Comparison of ENCODE assay signal across 16 cellular contexts in genomic region chr20:62323980-62324906, GRCh38. TPM values are rescaled to one million over a fixed set of nuclear protein-coding genes. Genes with fewer than 3 reads are reported as not detected.
DNase-seq lines count a peak whose midpoint lies in the region; ATAC-seq, FAIRE-seq and TF ChIP-seq lines count a peak whose summit lies in the region.
"Had no signal": no experiment of that assay in that cellular context is flagged by ENCODE, and none has a peak within 500 bp of the region (broad histone marks: within the 10 kb centered on the region; RNA-seq: fewer than 3 reads in every experiment).

No MANE protein-coding gene starts in this region.

- H3K36me3 ChIP-seq in HepG2 (replicated peaks in 1 of 2; ENCODE audit: control insufficient read depth in 1 of 2, insufficient read depth in 2 of 2, low read length in 2 of 2) = peaks cover 54 to 85% of the 10 kb centered on the region in 2 experiments
- peaks cover 59 to 94% (median 81%) of the 10 kb centered on the region in 4 donors for H3K36me3 ChIP-seq in sigmoid colon

- no peak for TF ChIP-seq CTCF in RWPE1 (conservative IDR thresholded peaks at IDR 0.05; ENCODE audit: low read depth)
- TF ChIP-seq CTCF in HepG2 (CRISPR knock-in tag; IDR thresholded peaks at IDR 0.05) = no peak
- TF ChIP-seq CTCF in sigmoid colon (IDR thresholded peaks at IDR 0.05) = no peak

- no peak for TF ChIP-seq POLR2A in HepG2 (IDR thresholded peaks at IDR 0.05; ENCODE audit: insufficient read depth in 1 of 2, low read depth in 2 of 2, low read length in 2 of 2)
- TF ChIP-seq POLR2A in sigmoid colon (IDR thresholded peaks at IDR 0.05) = no peak

- H4K20me1 ChIP-seq in HepG2 (ENCODE audit: insufficient read depth, low read length) = peaks cover 4% of the 10 kb centered on the region; the same call in 1 of the 2 replicates

- intact Hi-C loops in Right ventricle myocardium inferior (cut with DNase I) = no loop called here
- intact Hi-C loops in left ventricle myocardium superior (cut with micrococcal nuclease) = no loop called here
- intact Hi-C loops in HepG2 (cut with micrococcal nuclease; ENCODE audit: unreplicated experiment) = no loop called here
- intact Hi-C loops in sigmoid colon (cut with DNase I) = no loop called here

- WGBS in HepG2 (ENCODE audit: low lambda C conversion rate) = 96% methylated on average over 16 of the region's 25 CpGs
- 86% methylated on average over 25 of the region's 25 CpGs for WGBS in sigmoid colon, 2 donors

- CTCF ChIA-PET in RWPE1 (lab: Yijun Ruan, JAX) = interaction anchor here (0.6 kb wide), 2 partner anchors 37 to 348 kb away, joined by 4 read pairs; no protein-coding TSS in a partner anchor
- CTCF ChIA-PET in HepG2 (lab: Yijun Ruan, JAX; ENCODE audit: low intra/inter-chr PET ratio, low total read pairs) = no interaction called here

- ATAC-seq in Right ventricle myocardium inferior = no peak
- ATAC-seq in left ventricle myocardium superior = no peak
- no peak for ATAC-seq in HepG2
- ATAC-seq: GM12878 had no signal

- H3K79me2 ChIP-seq in HepG2 (ENCODE audit: insufficient read depth, low read length) = no peaks in the 10 kb centered on the region

- H3K9ac ChIP-seq in HepG2 (ENCODE audit: insufficient read depth, low read depth, low read length) = no peak overlapping the region
- H3K9ac ChIP-seq: BLaER1, GM23248 had no signal

- H2AFZ ChIP-seq in HepG2 (ENCODE audit: low read length) = no peak overlapping the region
- H2AFZ ChIP-seq: GM23248 had no signal

- in situ Hi-C loops in HepG2 (cut with HindIII; ENCODE audit: extremely low pct_ligation_motif_present, low pct_unique_long_range_greater_than_20kb) = no loop called here

- TF ChIP-seq EP300 in HepG2 (IDR thresholded peaks at IDR 0.05; ENCODE audit: low read depth in 2 of 2, low read length in 2 of 2) = no peak
- no peak for TF ChIP-seq EP300 in HepG2 (CRISPR knock-in tag; IDR thresholded peaks at IDR 0.05; ENCODE audit: borderline replicate concordance)
- no peak for TF ChIP-seq EP300 in sigmoid colon (IDR thresholded peaks at IDR 0.05)

- H3K4me2 ChIP-seq in HepG2 (ENCODE audit: low read depth, low read length) = no peak overlapping the region
- H3K4me2 ChIP-seq: BLaER1 had no signal

- H3K4me3 ChIP-seq in HepG2 (replicated peaks in 1 of 3; ENCODE audit: insufficient read depth in 1 of 3, low read depth in 2 of 3, low read length in 3 of 3) (no peak overlapping the region), sigmoid colon (no peak overlapping the region)
- H3K4me3 ChIP-seq: BLaER1, GM12878, GM23248 had no signal

- no peaks in the 10 kb centered on the region for H3K4me1 ChIP-seq in HepG2 (ENCODE audit: insufficient read depth, low read length)
- no peaks in the 10 kb centered on the region for H3K4me1 ChIP-seq in sigmoid colon

- POLR2A ChIA-PET in RWPE1 (lab: Yijun Ruan, JAX; ENCODE audit: low non-redundant PET) (no interaction called here), HepG2 (lab: Yijun Ruan, JAX) (no interaction called here)

- H3K9me3 ChIP-seq in HepG2 (ENCODE audit: low read length) = no peaks in the 10 kb centered on the region
- no peaks in the 10 kb centered on the region for H3K9me3 ChIP-seq in sigmoid colon
- H3K9me3 ChIP-seq: BLaER1 had no signal

- TSS peak; percentile 48 for BruUV-seq in HepG2 (replicated peaks; lab: Mats Ljungman, UMichigan)

- no peak for TF ChIP-seq RAD21 in HepG2 (CRISPR knock-in tag; IDR thresholded peaks at IDR 0.05)

- FAIRE-seq in HepG2 (lab: Jason Lieb, UNC) = no peak
- FAIRE-seq: GM12878, H54 had no signal

- DNase-seq in Right ventricle myocardium inferior (ENCODE audit: missing footprints) (peak; percentile 67), left ventricle myocardium superior (no peak), RWPE1 (ENCODE audit: low spot score) (no peak), HepG2 (ENCODE audit: low spot score) (no peak), sigmoid colon (no peak), iPS-NIHi11 (ENCODE audit: low spot score) (no peak), HCEC 1CT (no peak)
- DNase-seq: 8988T; AML-193; CD8-positive, alpha-beta memory T cell; DMS79; GM23248; KBM-7 had no signal

- H3K27me3 ChIP-seq in HepG2 (ENCODE audit: control insufficient read depth in 1 of 2, insufficient read depth in 2 of 2, low read length in 2 of 2) = no peaks in the 10 kb centered on the region
- H3K27me3 ChIP-seq in sigmoid colon = no peaks in the 10 kb centered on the region
- H3K27me3 ChIP-seq: BLaER1 had no signal

- H3K27ac ChIP-seq in RWPE1 (peak overlapping the region; percentile 80), HepG2 (ENCODE audit: extremely low read length, insufficient read depth, low read length) (no peak overlapping the region), sigmoid colon (peak overlapping the region in 1 of 4 donors; percentile 39)
- H3K27ac ChIP-seq: BLaER1, GM23248 had no signal

TF ChIP-seq in HepG2, 621 proteins besides CTCF, POLR2A, EP300 and RAD21 (continues in another document):
- TF ChIP-seq AGO2 (optimal IDR thresholded peaks at IDR 0.05; ENCODE audit: low read depth, low read length) (peak; percentile 61), CREM (IDR thresholded peaks at IDR 0.05) (no peak), CREM (CRISPR knock-in tag; IDR thresholded peaks at IDR 0.05) (no peak), HOXA9 (CRISPR knock-in tag; IDR thresholded peaks at IDR 0.05; ENCODE audit: borderline replicate concordance) (0 out of 2 replicates have a peak, but pooled peaks have one; percentile 6), TFAP4 (IDR thresholded peaks at IDR 0.05; ENCODE audit: borderline replicate concordance, low read depth) (no peak), MTA1 (CRISPR knock-in tag; IDR thresholded peaks at IDR 0.05; ENCODE audit: borderline replicate concordance) (0 out of 2 replicates have a peak, but pooled peaks have one; percentile 21)

RNA-seq across cellular contexts. Expression of gene ADRM1, which starts 21.4 kb away (rescaled TPM):
- total RNA-seq in Right ventricle myocardium inferior = 73.9 TPM
- 75.5 TPM for total RNA-seq in left ventricle myocardium superior
- total RNA-seq in HepG2 (2016; rRNA removed; fragmentation: Illumina TruSeq; extraction: Trizol) = 143 and 154 TPM in 2 replicates
- 51.6 and 53.2 TPM in 2 replicates for total RNA-seq in HepG2 (2016; cell fraction: cytosol; rRNA removed; fragmentation: Illumina TruSeq; extraction: Trizol; ENCODE audit: low read depth)
- 149 and 159 TPM in 2 replicates for total RNA-seq in HepG2 (2016; cell fraction: insoluble cytoplasmic fraction; rRNA removed; fragmentation: Illumina TruSeq; extraction: Trizol)
- 59.3 and 62.8 TPM in 2 replicates for total RNA-seq in HepG2 (2016; cell fraction: membrane; rRNA removed; fragmentation: Illumina TruSeq; extraction: Trizol)
- total RNA-seq in HepG2 (2016; cell fraction: nucleus; rRNA removed; fragmentation: Illumina TruSeq; extraction: Trizol) = 76.2 and 86.5 TPM in 2 replicates
- 92.9 and 106 TPM in 2 replicates for polyA plus RNA-seq in HepG2 (2011; rRNA removed)
- 90.4 and 144 TPM in 2 replicates for polyA plus RNA-seq in HepG2 (2011; cell fraction: cytosol; rRNA removed)
- polyA plus RNA-seq in HepG2 (2011; cell fraction: nucleus; rRNA removed) = 158 and 185 TPM in 2 replicates
- 62.1 and 86.3 TPM in 2 replicates for polyA plus RNA-seq in HepG2 (2012)
- 50.3 and 52.6 TPM in 2 replicates for polyA plus RNA-seq in HepG2 (2016; cell fraction: cytosol; fragmentation: Illumina TruSeq; extraction: Trizol; ENCODE audit: low read depth)
- 185 and 189 TPM in 2 replicates for polyA plus RNA-seq in HepG2 (2016; cell fraction: insoluble cytoplasmic fraction; fragmentation: Illumina TruSeq; extraction: Trizol; ENCODE audit: low read depth)
- 54.2 and 55.6 TPM in 2 replicates for polyA plus RNA-seq in HepG2 (2016; cell fraction: membrane; fragmentation: Illumina TruSeq; extraction: Trizol; ENCODE audit: low read depth)
- 165 and 171 TPM in 2 replicates for polyA plus RNA-seq in HepG2 (2016; cell fraction: nucleus; fragmentation: Illumina TruSeq; extraction: Trizol; ENCODE audit: insufficient read depth, low read depth)
- polyA minus RNA-seq in HepG2 (2011; rRNA and poly(A)+ RNA removed; ENCODE audit: low replicate concordance) = 92.6 and 107 TPM in 2 replicates
- 50.7 and 55.0 TPM in 2 replicates for polyA minus RNA-seq in HepG2 (2011; cell fraction: cytosol; rRNA and poly(A)+ RNA removed)
- polyA minus RNA-seq in HepG2 (2011; cell fraction: nucleus; rRNA and poly(A)+ RNA removed) = 47.2 and 49.4 TPM in 2 replicates
- 100 to 1,000 TPM; 100 to 130 (median 119) TPM for total RNA-seq in sigmoid colon
- 100 to 1,000 TPM in 1 of 3 donors, 10 to 100 TPM in 2; 61.3 to 102 (median 77.7) TPM for polyA plus RNA-seq in sigmoid colon

RNA-seq across cellular contexts. Expression of gene LAMA5, which starts 42.9 kb away (rescaled TPM):
- total RNA-seq in Right ventricle myocardium inferior (89.3 TPM), left ventricle myocardium superior (110 TPM), HepG2 (2016; rRNA removed; fragmentation: Illumina TruSeq; extraction: Trizol) (28.5 and 44.7 TPM in 2 replicates), sigmoid colon (100 to 1,000 TPM in 3 of 4 donors, 10 to 100 TPM in 1; 53.5 to 409 (median 134) TPM)
- total RNA-seq in HepG2 (2016; cell fraction: cytosol; rRNA removed; fragmentation: Illumina TruSeq; extraction: Trizol; ENCODE audit: low read depth) = 32.2 and 40.1 TPM in 2 replicates
- total RNA-seq in HepG2 (2016; cell fraction: insoluble cytoplasmic fraction; rRNA removed; fragmentation: Illumina TruSeq; extraction: Trizol) = 24.0 and 53.5 TPM in 2 replicates
- 23.5 and 24.2 TPM in 2 replicates for total RNA-seq in HepG2 (2016; cell fraction: membrane; rRNA removed; fragmentation: Illumina TruSeq; extraction: Trizol)
- 108 and 131 TPM in 2 replicates for total RNA-seq in HepG2 (2016; cell fraction: nucleus; rRNA removed; fragmentation: Illumina TruSeq; extraction: Trizol)
- polyA plus RNA-seq in HepG2 (2011; rRNA removed) (21.0 and 22.7 TPM in 2 replicates), sigmoid colon (10 to 100 TPM in 1 of 3 donors, 1 to 10 TPM in 2; 1.8 to 56.5 (median 3.2) TPM)
- polyA plus RNA-seq in HepG2 (2011; cell fraction: cytosol; rRNA removed) = 9.5 and 17.6 TPM in 2 replicates
- 504 and 754 TPM in 2 replicates for polyA plus RNA-seq in HepG2 (2011; cell fraction: nucleus; rRNA removed)
- polyA plus RNA-seq in HepG2 (2012) = 96.2 and 135 TPM in 2 replicates
- polyA plus RNA-seq in HepG2 (2016; cell fraction: cytosol; fragmentation: Illumina TruSeq; extraction: Trizol; ENCODE audit: low read depth) = 12.5 and 12.7 TPM in 2 replicates
- 34.3 and 49.3 TPM in 2 replicates for polyA plus RNA-seq in HepG2 (2016; cell fraction: insoluble cytoplasmic fraction; fragmentation: Illumina TruSeq; extraction: Trizol; ENCODE audit: low read depth)
- polyA plus RNA-seq in HepG2 (2016; cell fraction: membrane; fragmentation: Illumina TruSeq; extraction: Trizol; ENCODE audit: low read depth) = 14.2 and 17.2 TPM in 2 replicates
- 598 and 620 TPM in 2 replicates for polyA plus RNA-seq in HepG2 (2016; cell fraction: nucleus; fragmentation: Illumina TruSeq; extraction: Trizol; ENCODE audit: insufficient read depth, low read depth)
- 26.2 and 35.7 TPM in 2 replicates for polyA minus RNA-seq in HepG2 (2011; rRNA and poly(A)+ RNA removed; ENCODE audit: low replicate concordance)
- 23.2 and 27.1 TPM in 2 replicates for polyA minus RNA-seq in HepG2 (2011; cell fraction: cytosol; rRNA and poly(A)+ RNA removed)
- polyA minus RNA-seq in HepG2 (2011; cell fraction: nucleus; rRNA and poly(A)+ RNA removed) = 70.0 and 71.2 TPM in 2 replicates
- polyA plus RNA-seq: CD8-positive, alpha-beta memory T cell had no signal
